15 cellular contexts compared by ENCODE assay signal in the genomic region with DNA sequence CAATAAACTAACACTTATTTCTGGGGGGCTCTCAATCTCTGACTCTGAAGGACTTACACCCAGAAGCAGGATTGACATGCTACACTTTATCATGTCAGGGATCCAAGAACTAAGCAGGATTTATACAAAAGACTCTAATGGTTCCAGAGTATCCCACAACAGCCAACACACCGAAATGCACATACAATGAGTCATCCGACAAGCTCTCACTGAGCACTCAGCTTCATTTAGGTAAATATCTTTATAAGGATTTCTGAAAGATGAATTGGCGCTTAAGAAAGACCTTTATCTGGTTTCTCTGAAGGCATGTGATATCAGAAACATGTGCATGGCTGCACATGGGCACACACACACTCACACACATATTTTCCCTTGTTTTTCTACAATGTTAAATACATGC.
DNase-seq lines count a peak whose midpoint lies in the region; TF ChIP-seq lines count a peak whose summit lies in the region.
"Had no signal": no experiment of that assay in that cellular context is flagged by ENCODE, and none has a peak within 500 bp of the region (broad histone marks: within the 10 kb centered on the region; RNA-seq: fewer than 3 reads in every experiment).

No MANE protein-coding gene starts in this region.

- H3K4me3 Mint-ChIP-seq in Calu3 (ENCODE audit: low read depth, unreplicated experiment), result no peak overlapping the region
- H3K4me3 Mint-ChIP-seq: activated naive CD8-positive, alpha-beta T cell treated with anti-CD3 and anti-CD28 coated beads for 36 hours; natural killer cell; stimulated activated effector memory CD8-positive, alpha-beta T cell treated with anti-CD3 and anti-CD28 coated beads, Interleukin-12 subunit alpha, Interleukin-12 subunit beta, amount 100 ng/mL, for 72 hours had no signal

- peaks cover 29% of the 10 kb centered on the region for H3K4me1 Mint-ChIP-seq in Calu3 (ENCODE audit: low read depth, unreplicated experiment)
- H3K4me1 Mint-ChIP-seq: activated naive CD8-positive, alpha-beta T cell treated with anti-CD3 and anti-CD28 coated beads for 36 hours; natural killer cell; stimulated activated effector memory CD8-positive, alpha-beta T cell treated with anti-CD3 and anti-CD28 coated beads, Interleukin-12 subunit alpha, Interleukin-12 subunit beta, amount 100 ng/mL, for 72 hours had no signal

- no peaks in the 10 kb centered on the region for H3K27me3 Mint-ChIP-seq in Calu3 (ENCODE audit: unreplicated experiment)
- H3K27me3 Mint-ChIP-seq: activated naive CD8-positive, alpha-beta T cell treated with anti-CD3 and anti-CD28 coated beads for 36 hours had no signal

- POLR2A ChIA-PET in RWPE1 (lab: Yijun Ruan, JAX; ENCODE audit: low non-redundant PET), result no interaction called here

- CTCF ChIA-PET in Calu3 (lab: Charles Lee), result interaction anchor here (0.5 to 1.6 kb wide), 7 partner anchors 11 to 552 kb away, joined by 3 to 6 read pairs (median 4); no protein-coding TSS in a partner anchor
- CTCF ChIA-PET in RWPE1 (lab: Yijun Ruan, JAX), result no interaction called here

- H3K36me3 Mint-ChIP-seq in Calu3 (ENCODE audit: insufficient read depth, unreplicated experiment), result peaks cover 8% of the 10 kb centered on the region
- H3K36me3 Mint-ChIP-seq: activated naive CD8-positive, alpha-beta T cell treated with anti-CD3 and anti-CD28 coated beads for 36 hours; natural killer cell; stimulated activated effector memory CD8-positive, alpha-beta T cell treated with anti-CD3 and anti-CD28 coated beads, Interleukin-12 subunit alpha, Interleukin-12 subunit beta, amount 100 ng/mL, for 72 hours had no signal

- no peaks in the 10 kb centered on the region for H3K9me3 Mint-ChIP-seq in Calu3 (ENCODE audit: low read depth, unreplicated experiment)

- H3K27ac Mint-ChIP-seq in Calu3 (ENCODE audit: unreplicated experiment), result peak overlapping the region; percentile 56
- H3K27ac Mint-ChIP-seq: activated naive CD8-positive, alpha-beta T cell treated with anti-CD3 and anti-CD28 coated beads for 36 hours; natural killer cell; stimulated activated effector memory CD8-positive, alpha-beta T cell treated with anti-CD3 and anti-CD28 coated beads, Interleukin-12 subunit alpha, Interleukin-12 subunit beta, amount 100 ng/mL, for 72 hours had no signal

- H3K27ac ChIP-seq in RWPE1, result no peak overlapping the region

- no peak for TF ChIP-seq CTCF in Calu3 (IDR thresholded peaks at IDR 0.05; ENCODE audit: unreplicated experiment)
- no peak for TF ChIP-seq CTCF in RWPE1 (conservative IDR thresholded peaks at IDR 0.05; ENCODE audit: low read depth)

- BruUV-seq in Calu3 (replicated peaks; lab: Mats Ljungman, UMichigan), result no TSS peak

- DNase-seq in Calu3 (peak; percentile 33), NCI-H1105 (lab: John Stamatoyannopoulos, UW) (peak; percentile 14), RWPE1 (ENCODE audit: low spot score) (peak; percentile 13), islet precursor cell (peak; percentile 65), NCI-H2227 (lab: John Stamatoyannopoulos, UW; ENCODE audit: unreplicated experiment) (no peak), NCI-H2081 (lab: John Stamatoyannopoulos, UW) (no peak), glomerular visceral epithelial cell (ENCODE audit: extremely low spot score) (no peak), GM03348 (ENCODE audit: low spot score) (no peak)
- DNase-seq: activated CD4-positive, CD25-positive, alpha-beta regulatory T cell treated with anti-CD3 and anti-CD28 coated beads, Interleukin-2, amount 50 U/mL, for 72 hours; activated naive CD8-positive, alpha-beta T cell treated with anti-CD3 and anti-CD28 coated beads for 36 hours; KBM-7; natural killer cell; NCI-H1930; stimulated activated CD4-positive, alpha-beta T cell treated with anti-CD3 and anti-CD28 coated beads, Interleukin-4, amount 100 ng/mL, for 24 hours had no signal

- intact Hi-C loops in Calu3 (cut with micrococcal nuclease; ENCODE audit: unreplicated experiment), result loop anchor here (2.0 kb wide), 1 partner anchor 65 kb away; no protein-coding TSS in a partner anchor

Comparison
In these comparisons a context has a peak if more than half of its experiments do, and no peak if none do; other contexts are left out.
1. DNase-seq: peak in Calu3 (single experiment), NCI-H1105 (single experiment), RWPE1 (single experiment) and islet precursor cell (single experiment); none in NCI-H2227 (single experiment), NCI-H2081 (0 of 2), glomerular visceral epithelial cell (single experiment) and GM03348 (single experiment).